In genomic region chr11:1437500-1437899, GRCh38 we compare ENCODE assay signal across 2 cellular contexts.
A peak's percentile ranks its signal among the peaks of the same experiment; 100 is the strongest.
TF ChIP-seq lines count a peak whose summit lies in the region.

No MANE protein-coding gene starts in this region.

TF ChIP-seq in IMR-90, 13 proteins besides CTCF, POLR2A, EP300 and RAD21:
- TF ChIP-seq MAZ (IDR thresholded peaks at IDR 0.05; ENCODE audit: borderline replicate concordance, low read depth, low read length): peak; percentile 21; the same call in 1 of the 2 replicates
- no peak for TF ChIP-seq SMC3 (IDR thresholded peaks at IDR 0.05; ENCODE audit: low read depth, low read length)
- no peak for TF ChIP-seq CEBPB (IDR thresholded peaks at IDR 0.05; ENCODE audit: low read depth, low read length)

TF ChIP-seq in H1, 55 proteins besides CTCF, POLR2A, EP300 and RAD21:
- TF ChIP-seq FOSL1 (IDR thresholded peaks at IDR 0.05; ENCODE audit: insufficient read depth, low read depth, low read length): no peak
- TF ChIP-seq YY1 (IDR thresholded peaks at IDR 0.05; ENCODE audit: low read depth, low read length): no peak
- no peak for TF ChIP-seq ATF3 (IDR thresholded peaks at IDR 0.05; ENCODE audit: insufficient read depth, low read depth, low read length)
- TF ChIP-seq SIRT6 (IDR thresholded peaks at IDR 0.05; ENCODE audit: low read length): no peak
- no peak for TF ChIP-seq RFX5 (IDR thresholded peaks at IDR 0.05; ENCODE audit: borderline replicate concordance, low read depth, low read length)
- no peak for TF ChIP-seq CHD7 (IDR thresholded peaks at IDR 0.05; ENCODE audit: insufficient replicate concordance, low read length)
- no peak for TF ChIP-seq CHD2 (IDR thresholded peaks at IDR 0.05; ENCODE audit: low read length)
- no peak for TF ChIP-seq KDM4A (IDR thresholded peaks at IDR 0.05; ENCODE audit: low read depth, low read length, severe bottlenecking)
- TF ChIP-seq KDM1A (IDR thresholded peaks at IDR 0.05; ENCODE audit: borderline replicate concordance, low read length): no peak
- no peak for TF ChIP-seq TAF1 (IDR thresholded peaks at IDR 0.05; ENCODE audit: low read depth, low read length)
- no peak for TF ChIP-seq BCL11A (IDR thresholded peaks at IDR 0.05; ENCODE audit: low read depth in 2 of 2, low read length in 2 of 2)
- no peak for TF ChIP-seq HDAC6 (IDR thresholded peaks at IDR 0.05; ENCODE audit: low read depth, low read length)
- no peak for TF ChIP-seq RXRA (IDR thresholded peaks at IDR 0.05; ENCODE audit: insufficient read depth, low read depth, low read length)
- no peak for TF ChIP-seq EGR1 (IDR thresholded peaks at IDR 0.05; ENCODE audit: borderline replicate concordance, low read depth, low read length)
- no peak for TF ChIP-seq MAX (IDR thresholded peaks at IDR 0.05)
- no peak for TF ChIP-seq USF2 (IDR thresholded peaks at IDR 0.05; ENCODE audit: low read length)
- no peak for TF ChIP-seq CTBP2 (IDR thresholded peaks at IDR 0.05; ENCODE audit: borderline replicate concordance, insufficient read depth, insufficient read length, low read length)
- no peak for TF ChIP-seq RNF2 (IDR thresholded peaks at IDR 0.05; ENCODE audit: borderline replicate concordance, low read depth, low read length, missing control alignments, poor library complexity, severe bottlenecking)
- no peak for TF ChIP-seq ATF2 (IDR thresholded peaks at IDR 0.05; ENCODE audit: low read length)
